Comparison of ENCODE assay signal across 8 cellular contexts in genomic region chrX:49879656-49880277, GRCh38. TPM values are rescaled to one million over a fixed set of nuclear protein-coding genes. Genes with fewer than 3 reads are reported as not detected.
A peak's percentile ranks its signal among the peaks of the same experiment; 100 is the strongest.
DNase-seq lines count a peak whose midpoint lies in the region; ATAC-seq lines count a peak whose summit lies in the region.

No MANE protein-coding gene starts in this region.

- H3K4me3 ChIP-seq in skeletal muscle cell (ENCODE audit: low read depth, low read length) = peak overlapping the region; percentile 55

- peak overlapping the region; percentile 76 to 83 for H3K4me3 Mint-ChIP-seq in activated T-cell treated with anti-CD3 and anti-CD28 coated beads, Interleukin-2, amount 50 U/mL, for 72 hours

- intact Hi-C loops in left ventricle myocardium superior (cut with micrococcal nuclease) = no loop called here

- peaks cover 13% of the 10 kb centered on the region for H3K27me3 Mint-ChIP-seq in activated T-cell treated with anti-CD3 and anti-CD28 coated beads, Interleukin-2, amount 50 U/mL, for 72 hours (ENCODE audit: low read depth)

- no peak for DNase-seq in activated T-cell treated with anti-CD3 and anti-CD28 coated beads, Interleukin-2, amount 50 U/mL, for 72 hours
- DNase-seq in left ventricle myocardium superior (no peak), skeletal muscle cell (ENCODE audit: low read depth) (no peak), NCI-H446 treated with DMSO at 0.1 percent for 48 hours (lab: John Stamatoyannopoulos, UW) (no peak), SKM-1 (lab: John Stamatoyannopoulos, UW; ENCODE audit: unreplicated experiment) (no peak)

- no peaks in the 10 kb centered on the region for H3K36me3 Mint-ChIP-seq in activated T-cell treated with anti-CD3 and anti-CD28 coated beads, Interleukin-2, amount 50 U/mL, for 72 hours (ENCODE audit: insufficient read depth in 2 of 2)

- no peaks in the 10 kb centered on the region for H3K9me3 Mint-ChIP-seq in activated T-cell treated with anti-CD3 and anti-CD28 coated beads, Interleukin-2, amount 50 U/mL, for 72 hours

- H3K4me1 Mint-ChIP-seq in activated T-cell treated with anti-CD3 and anti-CD28 coated beads, Interleukin-2, amount 50 U/mL, for 72 hours (ENCODE audit: low read depth) = peaks cover 23% of the 10 kb centered on the region

- ATAC-seq in GM18867 (IDR thresholded peaks at IDR 0.05; ENCODE audit: unreplicated experiment) = peak; percentile 7
- ATAC-seq in HG03064 (IDR thresholded peaks at IDR 0.05; ENCODE audit: low read depth, unreplicated experiment) = peak; percentile 15
- peak in 1 of 2 donors; percentile 22 for ATAC-seq in activated T-cell treated with anti-CD3 and anti-CD28 coated beads, Interleukin-2, amount 50 U/mL, for 72 hours (replicated peaks in 1 of 2)
- peak; percentile 2 for ATAC-seq in left ventricle myocardium superior
- ATAC-seq in GM21825 (IDR thresholded peaks at IDR 0.05; ENCODE audit: unreplicated experiment) = no peak

- H3K27ac Mint-ChIP-seq in activated T-cell treated with anti-CD3 and anti-CD28 coated beads, Interleukin-2, amount 50 U/mL, for 72 hours = no peak overlapping the region

RNA-seq across cellular contexts. Expression of gene USP27X, which starts 0.5 kb away (rescaled TPM):
- total RNA-seq in activated T-cell treated with anti-CD3 and anti-CD28 coated beads, Interleukin-2, amount 50 U/mL, for 72 hours = 1 to 10 TPM; 1.9 to 2.1 TPM
- 1.9 TPM for total RNA-seq in left ventricle myocardium superior

RNA-seq across cellular contexts. Expression of gene CLCN5, which starts 42.6 kb away (rescaled TPM):
- total RNA-seq in activated T-cell treated with anti-CD3 and anti-CD28 coated beads, Interleukin-2, amount 50 U/mL, for 72 hours = 1 to 10 TPM; 4.2 to 4.3 TPM
- total RNA-seq in left ventricle myocardium superior = 2.3 TPM

RNA-seq across cellular contexts. Expression of gene PAGE4, which starts 50.7 kb away (rescaled TPM):
- not detected for total RNA-seq in activated T-cell treated with anti-CD3 and anti-CD28 coated beads, Interleukin-2, amount 50 U/mL, for 72 hours
- not detected for total RNA-seq in left ventricle myocardium superior
